ENCODE assay signal across 13 cellular contexts in genomic region chr7:55048221-55048859, GRCh38. TPM values are rescaled to one million over a fixed set of nuclear protein-coding genes. Genes with fewer than 3 reads are reported as not detected.
DNase-seq lines count a peak whose midpoint lies in the region; ATAC-seq and TF ChIP-seq lines count a peak whose summit lies in the region.
"Had no signal": no experiment of that assay in that cellular context is flagged by ENCODE, and none has a peak within 500 bp of the region (broad histone marks: within the 10 kb centered on the region; RNA-seq: fewer than 3 reads in every experiment).

No MANE protein-coding gene starts in this region.

- no peak overlapping the region for H3K27ac Mint-ChIP-seq in Calu3 (ENCODE audit: unreplicated experiment)
- H3K27ac Mint-ChIP-seq: activated naive CD4-positive, alpha-beta T cell treated with anti-CD3 and anti-CD28 coated beads for 36 hours; T-helper 2 cell treated with Interferon-gamma antibody and Interleukin-4, amounts not matched to agents 5 μg/mL and 100 μg/mL, for 36 hours had no signal

- BruUV-seq in Calu3 (replicated peaks; lab: Mats Ljungman, UMichigan), result no TSS peak

- H3K36me3 Mint-ChIP-seq in Calu3 (ENCODE audit: insufficient read depth, unreplicated experiment), result peaks cover 9% of the 10 kb centered on the region

- CTCF ChIA-PET in Calu3 (lab: Charles Lee), result no interaction called here

- H3K4me3 ChIP-seq in right atrium auricular region, result no peak overlapping the region
- no peak overlapping the region for H3K4me3 ChIP-seq in transverse colon

- no peaks in the 10 kb centered on the region for H3K36me3 ChIP-seq in right atrium auricular region
- H3K36me3 ChIP-seq in transverse colon, result no peaks in the 10 kb centered on the region

- peak overlapping the region in 1 of 2 donors; percentile 12 for H3K27ac ChIP-seq in right atrium auricular region
- H3K27ac ChIP-seq in transverse colon, result peak overlapping the region in 3 of 4 donors; percentile 74 to 76 (median 75)

- no peak for TF ChIP-seq POLR2A in transverse colon (IDR thresholded peaks at IDR 0.05)

- peaks cover 49% of the 10 kb centered on the region for H3K4me1 Mint-ChIP-seq in Calu3 (ENCODE audit: low read depth, unreplicated experiment)

- ATAC-seq in Right ventricle myocardium inferior (peak; percentile 78), left colon (peak; percentile 37), HG03354 (IDR thresholded peaks at IDR 0.05; ENCODE audit: poor library complexity, severe bottlenecking, unreplicated experiment) (no peak)

- no peaks in the 10 kb centered on the region for H3K27me3 ChIP-seq in right atrium auricular region
- H3K27me3 ChIP-seq in transverse colon, result no peaks in the 10 kb centered on the region

- no peak overlapping the region for H3K4me3 Mint-ChIP-seq in Calu3 (ENCODE audit: low read depth, unreplicated experiment)
- H3K4me3 Mint-ChIP-seq: activated naive CD4-positive, alpha-beta T cell treated with anti-CD3 and anti-CD28 coated beads for 36 hours; T-helper 2 cell treated with Interferon-gamma antibody and Interleukin-4, amounts not matched to agents 5 μg/mL and 100 μg/mL, for 36 hours had no signal

- H3K27me3 Mint-ChIP-seq in Calu3 (ENCODE audit: unreplicated experiment), result no peaks in the 10 kb centered on the region

- WGBS in transverse colon (ENCODE audit: low coverage in 1 of 2), 2 donors, result 49 to 57% methylated on average over 6 of the region's 6 CpGs

- DNase-seq in Right ventricle myocardium inferior (ENCODE audit: missing footprints) (no peak), right atrium auricular region (ENCODE audit: low spot score) (no peak), SHP77 (lab: John Stamatoyannopoulos, UW) (peak; percentile 29 to 63), left colon (no peak), transverse colon (no peak), Calu3 (no peak)
- DNase-seq in activated CD4-positive, alpha-beta T cell treated with anti-CD3 and anti-CD28 coated beads, Interleukin-2, amount 50 U/mL, for 4 hours, result no peak
- DNase-seq: activated CD8-positive, alpha-beta memory T cell treated with anti-CD3 and anti-CD28 coated beads for 24 hours; activated naive CD4-positive, alpha-beta T cell treated with anti-CD3 and anti-CD28 coated beads for 36 hours; islet precursor cell; stimulated activated CD8-positive, alpha-beta memory T cell treated with anti-CD3 and anti-CD28 coated beads, Interleukin-4, amount 100 ng/mL, for 48 hours had no signal

- H3K9me3 ChIP-seq in right atrium auricular region (no peaks in the 10 kb centered on the region), transverse colon (no peaks in the 10 kb centered on the region)

- in situ Hi-C loops in transverse colon (cut with MboI; ENCODE audit: low pct_ligation_motif_present in 1 of 4, low pct_unique_long_range_greater_than_20kb in 1 of 4, low sequenced_read_pairs in 3 of 4), result no loop called here

- TF ChIP-seq EP300 in transverse colon (IDR thresholded peaks at IDR 0.05; ENCODE audit: low read depth), result no peak

- TF ChIP-seq CTCF in right atrium auricular region (IDR thresholded peaks at IDR 0.05), result no peak
- no peak for TF ChIP-seq CTCF in transverse colon (IDR thresholded peaks at IDR 0.05)
- TF ChIP-seq CTCF in Calu3 (IDR thresholded peaks at IDR 0.05; ENCODE audit: unreplicated experiment), result no peak

- intact Hi-C loops in Right ventricle myocardium inferior (cut with DNase I) (no loop called here), left colon (cut with DNase I, micrococcal nuclease) (no loop called here), transverse colon (cut with DNase I; ENCODE audit: low total_unique reads) (no loop called here), Calu3 (cut with micrococcal nuclease; ENCODE audit: unreplicated experiment) (no loop called here)

- H3K4me1 ChIP-seq in right atrium auricular region, result peaks cover 0 to 27% of the 10 kb centered on the region in 2 donors
- H3K4me1 ChIP-seq in transverse colon, result peaks cover 20 to 67% (median 44%) of the 10 kb centered on the region in 4 donors

- no peaks in the 10 kb centered on the region for H3K9me3 Mint-ChIP-seq in Calu3 (ENCODE audit: low read depth, unreplicated experiment)
- H3K9me3 Mint-ChIP-seq: activated naive CD4-positive, alpha-beta T cell treated with anti-CD3 and anti-CD28 coated beads for 36 hours; T-helper 2 cell treated with Interferon-gamma antibody and Interleukin-4, amounts not matched to agents 5 μg/mL and 100 μg/mL, for 36 hours had no signal

RNA-seq across cellular contexts. Expression of gene EGFR, which starts 29.5 kb away (rescaled TPM):
- total RNA-seq in Right ventricle myocardium inferior, result 11.4 TPM
- total RNA-seq in right atrium auricular region, result 10 to 100 TPM; 21.1 to 22.5 TPM
- 10 to 100 TPM; 66.8 to 85.6 TPM for total RNA-seq in left colon
- 10 to 100 TPM; 40.0 to 85.7 (median 72.9) TPM for total RNA-seq in transverse colon
- 85.3 and 87.4 TPM in 2 replicates for total RNA-seq in Calu3 (2022)
- total RNA-seq: activated naive CD4-positive, alpha-beta T cell treated with anti-CD3 and anti-CD28 coated beads for 36 hours had no signal

Comparison
In these comparisons a context has a peak if more than half of its experiments do, and no peak if none do; other contexts are left out.
1. DNase-seq: peak in SHP77 (2 of 2); none in Right ventricle myocardium inferior (single experiment), right atrium auricular region (single experiment), left colon (0 of 2), transverse colon (single experiment), activated CD4-positive, alpha-beta T cell treated with anti-CD3 and anti-CD28 coated beads, Interleukin-2, amount 50 U/mL, for 4 hours (0 of 2) and Calu3 (single experiment).